In the genomic region with DNA sequence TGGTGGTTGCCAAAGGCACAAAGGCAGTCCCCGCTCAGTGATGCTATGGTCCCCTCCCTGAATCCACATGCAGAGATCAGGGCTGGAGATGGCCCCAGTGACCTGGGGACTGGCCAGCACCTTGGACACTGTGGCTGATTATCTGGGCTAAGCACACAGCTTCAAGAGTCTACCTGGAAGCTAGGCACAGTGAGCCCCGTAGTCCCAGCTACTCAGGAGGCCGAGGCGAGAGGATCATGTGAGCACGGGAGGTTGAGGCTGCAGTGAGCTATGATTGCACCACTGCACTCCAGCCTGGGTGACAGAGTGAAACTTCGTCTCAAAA, we compare ENCODE assay signal across 19 cellular contexts. TPM values are rescaled to one million over a fixed set of nuclear protein-coding genes. Genes with fewer than 3 reads are reported as not detected.
"Had no signal": no experiment of that assay in that cellular context is flagged by ENCODE, and none has a peak within 500 bp of the region (broad histone marks: within the 10 kb centered on the region; RNA-seq: fewer than 3 reads in every experiment).

No MANE protein-coding gene starts in this region.

- H3K27ac ChIP-seq: cardiac muscle cell, esophagus squamous epithelium, hepatocyte, parathyroid adenoma, tibial nerve, uterus had no signal

- H3K9me3 ChIP-seq: esophagus squamous epithelium, tibial nerve, uterus had no signal

- H3K4me3 ChIP-seq: cardiac muscle cell, esophagus squamous epithelium, hepatocyte, tibial nerve, uterus had no signal

- H3K4me1 ChIP-seq: esophagus squamous epithelium, parathyroid adenoma, tibial nerve, uterus had no signal

- H3K27me3 ChIP-seq: cardiac muscle cell, hepatocyte, tibial nerve, uterus had no signal

- DNase-seq: activated CD4-positive, alpha-beta memory T cell treated with anti-CD3 and anti-CD28 coated beads, Interleukin-2, amount 10 ng/mL, durations not matched to agents 7 days and 5 days; activated CD4-positive, alpha-beta T cell treated with anti-CD3 and anti-CD28 coated beads for 48 hours; activated CD4-positive, CD25-positive, alpha-beta regulatory T cell; activated gamma-delta T cell; effector memory CD8-positive, alpha-beta T cell; esophagus squamous epithelium; left cardiac atrium; mesenchymal stem cell; naive thymus-derived CD4-positive, alpha-beta T cell; stimulated activated naive CD4-positive, alpha-beta T cell treated with Interleukin-2 at 50 U/mL for 16 hours; substantia nigra; T-helper 1 cell; T-helper 9 cell; uterus had no signal

- ATAC-seq: effector memory CD8-positive, alpha-beta T cell; left cardiac atrium; naive thymus-derived CD4-positive, alpha-beta T cell had no signal

RNA-seq across cellular contexts. Expression of gene SCGB3A1, which starts 8.3 kb away (rescaled TPM):
- total RNA-seq: activated CD4-positive, alpha-beta memory T cell treated with anti-CD3 and anti-CD28 coated beads, Interleukin-2, amount 10 ng/mL, durations not matched to agents 7 days and 5 days; cardiac muscle cell; hepatocyte; left cardiac atrium; renal cortical epithelial cell; tibial nerve had no signal
- polyA plus RNA-seq: hepatocyte; naive thymus-derived CD4-positive, alpha-beta T cell had no signal
